Comparison of ENCODE assay signal across 14 cellular contexts in the genomic region with DNA sequence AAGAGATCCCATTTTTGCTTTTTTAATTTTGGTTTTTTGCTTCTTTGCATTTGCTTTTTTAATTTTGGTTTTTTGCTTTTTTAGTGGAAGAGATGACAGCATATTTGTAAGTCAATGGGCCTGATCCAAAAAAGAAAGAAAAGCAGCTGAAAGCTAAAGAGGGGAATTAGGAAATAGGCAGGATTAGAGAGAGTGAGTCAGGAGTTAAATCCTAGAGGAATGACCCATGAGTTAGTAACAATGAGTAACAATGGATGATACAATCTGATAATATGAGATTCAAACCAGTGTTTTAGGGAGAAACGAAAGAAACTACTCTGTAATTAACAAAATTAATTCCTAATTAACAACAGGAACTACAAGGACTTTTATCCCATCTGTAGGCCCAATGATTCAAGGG.
DNase-seq lines count a peak whose midpoint lies in the region; ATAC-seq and TF ChIP-seq lines count a peak whose summit lies in the region.
"Had no signal": no experiment of that assay in that cellular context is flagged by ENCODE, and none has a peak within 500 bp of the region (broad histone marks: within the 10 kb centered on the region; RNA-seq: fewer than 3 reads in every experiment).

No MANE protein-coding gene starts in this region.

- TF ChIP-seq CTCF in Caco-2 (IDR thresholded peaks at IDR 0.05; ENCODE audit: insufficient read depth in 1 of 2, low read depth in 1 of 2, low read length in 1 of 2, severe bottlenecking in 1 of 2, unreplicated experiment in 1 of 2) = no peak

- no peaks in the 10 kb centered on the region for H3K4me1 Mint-ChIP-seq in activated T-helper 17 cell treated with anti-CD3 and anti-CD28 coated beads, Interleukin-2, amount 50 U/mL, for 72 hours
- peaks cover 20% of the 10 kb centered on the region for H3K4me1 Mint-ChIP-seq in Caco-2 (ENCODE audit: low read depth, unreplicated experiment)
- H3K4me1 Mint-ChIP-seq: naive B cell had no signal

- H3K27ac Mint-ChIP-seq in activated T-helper 17 cell treated with anti-CD3 and anti-CD28 coated beads, Interleukin-2, amount 50 U/mL, for 72 hours = no peak overlapping the region
- no peak overlapping the region for H3K27ac Mint-ChIP-seq in Caco-2 (ENCODE audit: unreplicated experiment)
- H3K27ac Mint-ChIP-seq: naive B cell had no signal

- CTCF ChIA-PET in Caco-2 (lab: Charles Lee) = no interaction called here

- H3K4me3 ChIP-seq in skeletal muscle cell (ENCODE audit: low read depth, low read length) = no peak overlapping the region
- H3K4me3 ChIP-seq in Caco-2 (ENCODE audit: low read depth, low read length) = no peak overlapping the region
- H3K4me3 ChIP-seq: psoas muscle had no signal

- ATAC-seq in activated T-helper 17 cell treated with anti-CD3 and anti-CD28 coated beads, Interleukin-2, amount 50 U/mL, for 72 hours (replicated peaks) = no peak
- ATAC-seq: psoas muscle had no signal

- H3K4me3 Mint-ChIP-seq in activated T-helper 17 cell treated with anti-CD3 and anti-CD28 coated beads, Interleukin-2, amount 50 U/mL, for 72 hours = no peak overlapping the region
- no peak overlapping the region for H3K4me3 Mint-ChIP-seq in Caco-2 (ENCODE audit: unreplicated experiment)
- H3K4me3 Mint-ChIP-seq: naive B cell had no signal

- no peaks in the 10 kb centered on the region for H3K9me3 Mint-ChIP-seq in activated T-helper 17 cell treated with anti-CD3 and anti-CD28 coated beads, Interleukin-2, amount 50 U/mL, for 72 hours
- peaks cover 11% of the 10 kb centered on the region for H3K9me3 Mint-ChIP-seq in Caco-2 (ENCODE audit: unreplicated experiment)

- peak; percentile 78 for DNase-seq in GM03348 (ENCODE audit: low spot score)
- DNase-seq in RKO (ENCODE audit: low spot score) = peak; percentile 61
- DNase-seq in fibroblast of peridontal ligament (ENCODE audit: extremely low read depth) = peak; percentile 91
- DNase-seq in skeletal muscle cell (ENCODE audit: low read depth) = peak; percentile 51
- DNase-seq in DMS79 (lab: John Stamatoyannopoulos, UW) = no peak
- DNase-seq in Caco-2 = no peak
- DNase-seq: activated CD4-positive, alpha-beta T cell treated with anti-CD3 and anti-CD28 coated beads for 1 hour; activated naive CD4-positive, alpha-beta T cell treated with anti-CD3 and anti-CD28 coated beads, Interleukin-2, amount 50 U/mL, for 16 hours; central memory CD4-positive, alpha-beta T cell; naive B cell; NCI-H2081 treated with DMSO at 0.1 percent for 48 hours; NCI-H774; psoas muscle had no signal

- H3K9me3 ChIP-seq in Caco-2 = no peaks in the 10 kb centered on the region
- H3K9me3 ChIP-seq: psoas muscle had no signal

- POLR2A ChIA-PET in Caco-2 (lab: Charles Lee) = no interaction called here

- no peaks in the 10 kb centered on the region for H3K27me3 Mint-ChIP-seq in activated T-helper 17 cell treated with anti-CD3 and anti-CD28 coated beads, Interleukin-2, amount 50 U/mL, for 72 hours
- H3K27me3 Mint-ChIP-seq in Caco-2 (ENCODE audit: insufficient read depth, unreplicated experiment) = no peaks in the 10 kb centered on the region

- H3K36me3 Mint-ChIP-seq in activated T-helper 17 cell treated with anti-CD3 and anti-CD28 coated beads, Interleukin-2, amount 50 U/mL, for 72 hours (ENCODE audit: low read depth) = no peaks in the 10 kb centered on the region
- no peaks in the 10 kb centered on the region for H3K36me3 Mint-ChIP-seq in Caco-2 (ENCODE audit: insufficient read depth, unreplicated experiment)
- H3K36me3 Mint-ChIP-seq: naive B cell had no signal

- H3K27me3 ChIP-seq in Caco-2 (replicated peaks; ENCODE audit: control insufficient read depth, insufficient read depth, low read length) = no peaks in the 10 kb centered on the region

- no TSS peak for BruUV-seq in Caco-2 (replicated peaks; lab: Mats Ljungman, UMichigan)

- no peaks in the 10 kb centered on the region for H3K36me3 ChIP-seq in Caco-2 (ENCODE audit: control insufficient read depth, insufficient read depth, low read length)

- H3K4me1 ChIP-seq in Caco-2 = no peaks in the 10 kb centered on the region

- intact Hi-C loops in Caco-2 (cut with micrococcal nuclease; ENCODE audit: unreplicated experiment) = no loop called here

Comparison
In these comparisons a context has a peak if more than half of its experiments do, and no peak if none do; other contexts are left out.
1. DNase-seq: peak in GM03348 (single experiment), RKO (single experiment), fibroblast of peridontal ligament (single experiment) and skeletal muscle cell (single experiment); none in DMS79 (single experiment) and Caco-2 (0 of 2).